In genomic region chr7:4681922-4682620, GRCh38 we compare ENCODE assay signal across 1 cellular context.
A peak's percentile ranks its signal among the peaks of the same experiment; 100 is the strongest.
TF ChIP-seq lines count a peak whose summit lies in the region.

Gene FOXK1 (plus strand): TSS chr7:4682295. CDS start chr7:4682309, 14 bp downstream.

TF ChIP-seq in K562, 482 proteins besides CTCF, POLR2A, EP300 and RAD21 (continued from another document and continues in another):
- TF ChIP-seq HBP1 (CRISPR knock-in tag; IDR thresholded peaks at IDR 0.05) (no peak), SMARCA5 (IDR thresholded peaks at IDR 0.05) (no peak), BMI1 (IDR thresholded peaks at IDR 0.05; ENCODE audit: low read length) (no peak), NFYB (IDR thresholded peaks at IDR 0.05; ENCODE audit: extremely low read depth, insufficient read length) (no peak), ZNF324 (CRISPR knock-in tag; IDR thresholded peaks at IDR 0.05) (no peak), REST (CRISPR knock-in tag; IDR thresholded peaks at IDR 0.05; ENCODE audit: low read depth) (no peak), RHOXF2B (CRISPR knock-in tag; conservative IDR thresholded peaks at IDR 0.05) (no peak), ZNF316 (IDR thresholded peaks at IDR 0.05) (no peak), E2F8 (IDR thresholded peaks at IDR 0.05; ENCODE audit: low read depth, partially characterized antibody) (no peak), SRSF7 (optimal IDR thresholded peaks at IDR 0.05; ENCODE audit: low read depth, low read length) (no peak), MEF2D (tag; conservative IDR thresholded peaks at IDR 0.05; ENCODE audit: low read depth) (no peak), ZNF165 (CRISPR knock-in tag; IDR thresholded peaks at IDR 0.05; ENCODE audit: borderline replicate concordance) (no peak), ZNF134 (CRISPR knock-in tag; conservative IDR thresholded peaks at IDR 0.05) (no peak), BRF2 (IDR thresholded peaks at IDR 0.05; ENCODE audit: borderline replicate concordance, insufficient read depth, insufficient read length) (no peak), MEIS2 (IDR thresholded peaks at IDR 0.05; ENCODE audit: partially characterized antibody) (no peak), YY1 (IDR thresholded peaks at IDR 0.05; ENCODE audit: borderline replicate concordance in 1 of 3, control insufficient read depth in 1 of 3, extremely low read depth in 1 of 3, insufficient read depth in 3 of 3, insufficient read length in 1 of 3, insufficient replicate concordance in 2 of 3, low read depth in 1 of 3, low read length in 2 of 3) (peak; percentile 47 to 90 (median 85)), TCF7L2 (IDR thresholded peaks at IDR 0.05; ENCODE audit: low read depth, low read length) (no peak), KAT2B (IDR thresholded peaks at IDR 0.05; ENCODE audit: low read depth, low read length) (no peak), ZC3H4 (CRISPR knock-in tag; IDR thresholded peaks at IDR 0.05; ENCODE audit: borderline replicate concordance) (no peak), BCL6 (CRISPR knock-in tag; IDR thresholded peaks at IDR 0.05) (no peak), ZNF444 (CRISPR knock-in tag; IDR thresholded peaks at IDR 0.05) (no peak), ZNF197 (CRISPR knock-in tag; IDR thresholded peaks at IDR 0.05; ENCODE audit: low read depth) (no peak), ZMIZ1 (IDR thresholded peaks at IDR 0.05; ENCODE audit: low read depth in 2 of 2, low read length in 2 of 2) (no peak), C11orf30 (IDR thresholded peaks at IDR 0.05; ENCODE audit: low read depth) (no peak), THAP7 (CRISPR knock-in tag; IDR thresholded peaks at IDR 0.05) (no peak; the same call in 1 of the 2 replicates), SPI1 (IDR thresholded peaks at IDR 0.05; ENCODE audit: borderline replicate concordance, low read depth, low read length) (no peak)
- TF ChIP-seq, protein P1, sequence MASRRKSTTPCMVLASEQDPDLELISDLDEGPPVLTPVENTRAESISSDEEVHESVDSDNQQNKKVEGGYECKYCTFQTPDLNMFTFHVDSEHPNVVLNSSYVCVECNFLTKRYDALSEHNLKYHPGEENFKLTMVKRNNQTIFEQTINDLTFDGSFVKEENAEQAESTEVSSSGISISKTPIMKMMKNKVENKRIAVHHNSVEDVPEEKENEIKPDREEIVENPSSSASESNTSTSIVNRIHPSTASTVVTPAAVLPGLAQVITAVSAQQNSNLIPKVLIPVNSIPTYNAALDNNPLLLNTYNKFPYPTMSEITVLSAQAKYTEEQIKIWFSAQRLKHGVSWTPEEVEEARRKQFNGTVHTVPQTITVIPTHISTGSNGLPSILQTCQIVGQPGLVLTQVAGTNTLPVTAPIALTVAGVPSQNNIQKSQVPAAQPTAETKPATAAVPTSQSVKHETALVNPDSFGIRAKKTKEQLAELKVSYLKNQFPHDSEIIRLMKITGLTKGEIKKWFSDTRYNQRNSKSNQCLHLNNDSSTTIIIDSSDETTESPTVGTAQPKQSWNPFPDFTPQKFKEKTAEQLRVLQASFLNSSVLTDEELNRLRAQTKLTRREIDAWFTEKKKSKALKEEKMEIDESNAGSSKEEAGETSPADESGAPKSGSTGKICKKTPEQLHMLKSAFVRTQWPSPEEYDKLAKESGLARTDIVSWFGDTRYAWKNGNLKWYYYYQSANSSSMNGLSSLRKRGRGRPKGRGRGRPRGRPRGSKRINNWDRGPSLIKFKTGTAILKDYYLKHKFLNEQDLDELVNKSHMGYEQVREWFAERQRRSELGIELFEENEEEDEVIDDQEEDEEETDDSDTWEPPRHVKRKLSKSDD (conservative IDR thresholded peaks at IDR 0.05; ENCODE audit: low read length) = no peak
- TF ChIP-seq, protein P2, sequence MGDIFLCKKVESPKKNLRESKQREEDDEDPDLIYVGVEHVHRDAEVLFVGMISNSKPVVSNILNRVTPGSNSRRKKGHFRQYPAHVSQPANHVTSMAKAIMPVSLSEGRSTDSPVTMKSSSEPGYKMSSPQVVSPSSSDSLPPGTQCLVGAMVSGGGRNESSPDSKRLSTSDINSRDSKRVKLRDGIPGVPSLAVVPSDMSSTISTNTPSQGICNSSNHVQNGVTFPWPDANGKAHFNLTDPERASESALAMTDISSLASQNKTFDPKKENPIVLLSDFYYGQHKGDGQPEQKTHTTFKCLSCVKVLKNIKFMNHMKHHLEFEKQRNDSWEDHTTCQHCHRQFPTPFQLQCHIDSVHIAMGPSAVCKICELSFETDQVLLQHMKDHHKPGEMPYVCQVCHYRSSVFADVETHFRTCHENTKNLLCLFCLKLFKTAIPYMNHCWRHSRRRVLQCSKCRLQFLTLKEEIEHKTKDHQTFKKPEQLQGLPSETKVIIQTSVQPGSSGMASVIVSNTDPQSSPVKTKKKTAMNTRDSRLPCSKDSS (IDR thresholded peaks at IDR 0.05; ENCODE audit: low read depth, partially characterized antibody) = no peak
- TF ChIP-seq, protein P3, sequence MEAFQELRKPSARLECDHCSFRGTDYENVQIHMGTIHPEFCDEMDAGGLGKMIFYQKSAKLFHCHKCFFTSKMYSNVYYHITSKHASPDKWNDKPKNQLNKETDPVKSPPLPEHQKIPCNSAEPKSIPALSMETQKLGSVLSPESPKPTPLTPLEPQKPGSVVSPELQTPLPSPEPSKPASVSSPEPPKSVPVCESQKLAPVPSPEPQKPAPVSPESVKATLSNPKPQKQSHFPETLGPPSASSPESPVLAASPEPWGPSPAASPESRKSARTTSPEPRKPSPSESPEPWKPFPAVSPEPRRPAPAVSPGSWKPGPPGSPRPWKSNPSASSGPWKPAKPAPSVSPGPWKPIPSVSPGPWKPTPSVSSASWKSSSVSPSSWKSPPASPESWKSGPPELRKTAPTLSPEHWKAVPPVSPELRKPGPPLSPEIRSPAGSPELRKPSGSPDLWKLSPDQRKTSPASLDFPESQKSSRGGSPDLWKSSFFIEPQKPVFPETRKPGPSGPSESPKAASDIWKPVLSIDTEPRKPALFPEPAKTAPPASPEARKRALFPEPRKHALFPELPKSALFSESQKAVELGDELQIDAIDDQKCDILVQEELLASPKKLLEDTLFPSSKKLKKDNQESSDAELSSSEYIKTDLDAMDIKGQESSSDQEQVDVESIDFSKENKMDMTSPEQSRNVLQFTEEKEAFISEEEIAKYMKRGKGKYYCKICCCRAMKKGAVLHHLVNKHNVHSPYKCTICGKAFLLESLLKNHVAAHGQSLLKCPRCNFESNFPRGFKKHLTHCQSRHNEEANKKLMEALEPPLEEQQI (IDR thresholded peaks at IDR 0.05) = no peak
- TF ChIP-seq, protein P4, sequence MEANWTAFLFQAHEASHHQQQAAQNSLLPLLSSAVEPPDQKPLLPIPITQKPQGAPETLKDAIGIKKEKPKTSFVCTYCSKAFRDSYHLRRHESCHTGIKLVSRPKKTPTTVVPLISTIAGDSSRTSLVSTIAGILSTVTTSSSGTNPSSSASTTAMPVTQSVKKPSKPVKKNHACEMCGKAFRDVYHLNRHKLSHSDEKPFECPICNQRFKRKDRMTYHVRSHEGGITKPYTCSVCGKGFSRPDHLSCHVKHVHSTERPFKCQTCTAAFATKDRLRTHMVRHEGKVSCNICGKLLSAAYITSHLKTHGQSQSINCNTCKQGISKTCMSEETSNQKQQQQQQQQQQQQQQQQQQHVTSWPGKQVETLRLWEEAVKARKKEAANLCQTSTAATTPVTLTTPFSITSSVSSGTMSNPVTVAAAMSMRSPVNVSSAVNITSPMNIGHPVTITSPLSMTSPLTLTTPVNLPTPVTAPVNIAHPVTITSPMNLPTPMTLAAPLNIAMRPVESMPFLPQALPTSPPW (CRISPR knock-in tag; IDR thresholded peaks at IDR 0.05) = peak; percentile 88
